ENCODE assay signal across 22 cellular contexts in genomic region chr21:37514038-37514665, GRCh38.
DNase-seq lines count a peak whose midpoint lies in the region; ATAC-seq and TF ChIP-seq lines count a peak whose summit lies in the region.
"Had no signal": no experiment of that assay in that cellular context is flagged by ENCODE, and none has a peak within 500 bp of the region (broad histone marks: within the 10 kb centered on the region; RNA-seq: fewer than 3 reads in every experiment).

No MANE protein-coding gene starts in this region.

- H3K36me3 ChIP-seq in GM23338 (ENCODE audit: insufficient read depth) (peaks cover 7% of the 10 kb centered on the region), body of pancreas (replicated peaks in 1 of 2; ENCODE audit: insufficient read depth in 1 of 2, low read depth in 2 of 2) (peaks cover 0 to 6% of the 10 kb centered on the region in 2 donors)

- CTCF ChIA-PET in activated CD4-positive, alpha-beta T cell treated with anti-CD3 and anti-CD28 coated beads for 36 hours (lab: Charles Lee), result no interaction called here

- no peaks in the 10 kb centered on the region for H3K9me3 Mint-ChIP-seq in activated CD4-positive, alpha-beta T cell treated with anti-CD3 and anti-CD28 coated beads for 36 hours (ENCODE audit: low read depth)
- H3K9me3 Mint-ChIP-seq in GM23338, result no peaks in the 10 kb centered on the region
- no peaks in the 10 kb centered on the region for H3K9me3 Mint-ChIP-seq in nephron progenitor cell
- H3K9me3 Mint-ChIP-seq: brain had no signal

- no peak for ATAC-seq in activated CD4-positive, alpha-beta T cell treated with anti-CD3 and anti-CD28 coated beads for 36 hours
- peak; percentile 20; the same call in 1 of the 3 replicates for ATAC-seq in GM23338
- ATAC-seq in body of pancreas, result peak; percentile 71
- ATAC-seq: activated naive CD4-positive, alpha-beta T cell treated with anti-CD3 and anti-CD28 coated beads, Interleukin-2, amount 50 U/mL, for 72 hours; PC-3 had no signal

- no peak overlapping the region for H3K27ac ChIP-seq in GM23338 (ENCODE audit: low read depth)
- H3K27ac ChIP-seq in body of pancreas, result no peak overlapping the region
- H3K27ac ChIP-seq: BLaER1 treated with 17β-estradiol and CSF1 and Interleukin-3, amounts not matched to agents 10 nM and 100 nM; GM23248; thoracic aorta had no signal

- DNase-seq in activated CD4-positive, alpha-beta T cell treated with anti-CD3 and anti-CD28 coated beads for 36 hours, result no peak
- no peak for DNase-seq in activated CD4-positive, alpha-beta T cell treated with anti-CD3 and anti-CD28 coated beads for 48 hours
- DNase-seq in GM23338 (ENCODE audit: low spot score) (no peak), body of pancreas (peak in 2 of 4 donors; percentile 16 to 32), nephron progenitor cell (no peak), GM13977 (ENCODE audit: low spot score) (no peak), CD1c-positive myeloid dendritic cell (ENCODE audit: extremely low spot score) (no peak), occipital lobe (lab: John Stamatoyannopoulos, UW) (no peak)
- DNase-seq: dermis blood vessel endothelial cell; glutamatergic neuron; GM23248; NCI-H1436; NCI-H2171; NCI-H69; PC-3; stimulated activated CD8-positive, alpha-beta memory T cell treated with anti-CD3 and anti-CD28 coated beads, Interleukin-4, amount 100 ng/mL, for 48 hours had no signal

- H3K27me3 ChIP-seq in GM23338 (ENCODE audit: insufficient read depth), result no peaks in the 10 kb centered on the region
- H3K27me3 ChIP-seq in body of pancreas, result no peaks in the 10 kb centered on the region
- H3K27me3 ChIP-seq: BLaER1 treated with 17β-estradiol and CSF1 and Interleukin-3, amounts not matched to agents 10 nM and 100 nM had no signal

- H3F3A ChIP-seq in GM23338 (replicated peaks; ENCODE audit: low read depth), result no peaks in the 10 kb centered on the region

- H3K4me2 ChIP-seq in GM23338, result peak overlapping the region; percentile 34; the same call in 1 of the 2 replicates
- H3K4me2 ChIP-seq: BLaER1 treated with 17β-estradiol and CSF1 and Interleukin-3, amounts not matched to agents 10 nM and 100 nM; smooth muscle cell had no signal

- H3K27ac Mint-ChIP-seq in activated CD4-positive, alpha-beta T cell treated with anti-CD3 and anti-CD28 coated beads for 36 hours, result peak overlapping the region; percentile 72
- H3K27ac Mint-ChIP-seq in GM23338, result peak overlapping the region; percentile 94
- peak overlapping the region; percentile 77 for H3K27ac Mint-ChIP-seq in nephron progenitor cell

- H3K4me3 ChIP-seq in GM23338 (no peak overlapping the region), body of pancreas (no peak overlapping the region)
- H3K4me3 ChIP-seq: BLaER1 treated with 17β-estradiol and CSF1 and Interleukin-3, amounts not matched to agents 10 nM and 100 nM; GM23248; lung; smooth muscle cell; thoracic aorta had no signal

- H3K4me1 Mint-ChIP-seq in activated CD4-positive, alpha-beta T cell treated with anti-CD3 and anti-CD28 coated beads for 36 hours, result peaks cover 3% of the 10 kb centered on the region
- H3K4me1 Mint-ChIP-seq in GM23338 (peaks cover 60% of the 10 kb centered on the region), nephron progenitor cell (no peaks in the 10 kb centered on the region)

- H4K20me1 ChIP-seq in GM23338 (replicated peaks; ENCODE audit: insufficient read depth), result no peaks in the 10 kb centered on the region

- peaks cover 34% of the 10 kb centered on the region for H3K79me2 ChIP-seq in GM23338 (replicated peaks; ENCODE audit: insufficient read depth)

- intact Hi-C loops in activated CD4-positive, alpha-beta T cell treated with anti-CD3 and anti-CD28 coated beads for 36 hours (cut with DNase I, micrococcal nuclease), result no loop called here
- intact Hi-C loops in body of pancreas (cut with DNase I), result no loop called here

- in situ Hi-C loops in GM13977 (cut with MboI; ENCODE audit: low pct_unique_long_range_greater_than_20kb, low sequenced_read_pairs, unreplicated experiment), result no loop called here

- H3K27me3 Mint-ChIP-seq in activated CD4-positive, alpha-beta T cell treated with anti-CD3 and anti-CD28 coated beads for 36 hours, result no peaks in the 10 kb centered on the region
- H3K27me3 Mint-ChIP-seq in GM23338 (ENCODE audit: insufficient read depth, low read depth, poor library complexity), result peaks cover 12% of the 10 kb centered on the region
- H3K27me3 Mint-ChIP-seq in nephron progenitor cell (ENCODE audit: low read depth, poor library complexity), result no peaks in the 10 kb centered on the region
- H3K27me3 Mint-ChIP-seq: brain had no signal

- POLR2A ChIA-PET in activated CD4-positive, alpha-beta T cell treated with anti-CD3 and anti-CD28 coated beads for 36 hours (lab: Charles Lee), result no interaction called here

- H2AFZ ChIP-seq in GM23338, result no peak overlapping the region
- H2AFZ ChIP-seq: GM23248 had no signal

- WGBS in body of pancreas, 2 donors, result 37 to 47% methylated on average over 8 of the region's 8 CpGs

- no peak overlapping the region for H3K4me3 Mint-ChIP-seq in activated CD4-positive, alpha-beta T cell treated with anti-CD3 and anti-CD28 coated beads for 36 hours
- H3K4me3 Mint-ChIP-seq in GM23338 (peak overlapping the region; percentile 14; the same call in 1 of the 3 replicates), nephron progenitor cell (no peak overlapping the region)
- H3K4me3 Mint-ChIP-seq: brain had no signal

- peaks cover 17% of the 10 kb centered on the region for H3K9me2 ChIP-seq in GM23338 (ENCODE audit: insufficient read depth)

- peaks cover 63% of the 10 kb centered on the region for H3K36me3 Mint-ChIP-seq in activated CD4-positive, alpha-beta T cell treated with anti-CD3 and anti-CD28 coated beads for 36 hours (ENCODE audit: low read depth)
- H3K36me3 Mint-ChIP-seq in GM23338 (ENCODE audit: low read depth) (peaks cover 77% of the 10 kb centered on the region), nephron progenitor cell (ENCODE audit: low read depth) (peaks cover 46% of the 10 kb centered on the region)

- no peak for TF ChIP-seq CTCF in GM23338 (conservative IDR thresholded peaks at IDR 0.05; ENCODE audit: low read depth in 2 of 2)
- no peak for TF ChIP-seq CTCF in body of pancreas (IDR thresholded peaks at IDR 0.05)
- TF ChIP-seq CTCF in nephron progenitor cell (IDR thresholded peaks at IDR 0.05), result no peak
- TF ChIP-seq CTCF in GM13977 (IDR thresholded peaks at IDR 0.05; ENCODE audit: extremely low read depth, insufficient read depth, missing control alignments), result no peak

- H3K9me3 ChIP-seq in body of pancreas, result no peaks in the 10 kb centered on the region
- H3K9me3 ChIP-seq: BLaER1 treated with 17β-estradiol and CSF1 and Interleukin-3, amounts not matched to agents 10 nM and 100 nM; thoracic aorta had no signal

- peaks cover 30% of the 10 kb centered on the region for H3K4me1 ChIP-seq in GM23338 (ENCODE audit: insufficient read depth)
- H3K4me1 ChIP-seq in body of pancreas, result no peaks in the 10 kb centered on the region

- TF ChIP-seq POLR2A in body of pancreas (IDR thresholded peaks at IDR 0.05), result no peak
